ENCODE assay signal across 1 cellular context in genomic region chr6:106181664-106182418, GRCh38.
TF ChIP-seq lines count a peak whose summit lies in the region.

No MANE protein-coding gene starts in this region.

TF ChIP-seq in SK-N-SH, 30 proteins besides CTCF, POLR2A, EP300 and RAD21 (continued from another document):
- TF ChIP-seq, protein P1, sequence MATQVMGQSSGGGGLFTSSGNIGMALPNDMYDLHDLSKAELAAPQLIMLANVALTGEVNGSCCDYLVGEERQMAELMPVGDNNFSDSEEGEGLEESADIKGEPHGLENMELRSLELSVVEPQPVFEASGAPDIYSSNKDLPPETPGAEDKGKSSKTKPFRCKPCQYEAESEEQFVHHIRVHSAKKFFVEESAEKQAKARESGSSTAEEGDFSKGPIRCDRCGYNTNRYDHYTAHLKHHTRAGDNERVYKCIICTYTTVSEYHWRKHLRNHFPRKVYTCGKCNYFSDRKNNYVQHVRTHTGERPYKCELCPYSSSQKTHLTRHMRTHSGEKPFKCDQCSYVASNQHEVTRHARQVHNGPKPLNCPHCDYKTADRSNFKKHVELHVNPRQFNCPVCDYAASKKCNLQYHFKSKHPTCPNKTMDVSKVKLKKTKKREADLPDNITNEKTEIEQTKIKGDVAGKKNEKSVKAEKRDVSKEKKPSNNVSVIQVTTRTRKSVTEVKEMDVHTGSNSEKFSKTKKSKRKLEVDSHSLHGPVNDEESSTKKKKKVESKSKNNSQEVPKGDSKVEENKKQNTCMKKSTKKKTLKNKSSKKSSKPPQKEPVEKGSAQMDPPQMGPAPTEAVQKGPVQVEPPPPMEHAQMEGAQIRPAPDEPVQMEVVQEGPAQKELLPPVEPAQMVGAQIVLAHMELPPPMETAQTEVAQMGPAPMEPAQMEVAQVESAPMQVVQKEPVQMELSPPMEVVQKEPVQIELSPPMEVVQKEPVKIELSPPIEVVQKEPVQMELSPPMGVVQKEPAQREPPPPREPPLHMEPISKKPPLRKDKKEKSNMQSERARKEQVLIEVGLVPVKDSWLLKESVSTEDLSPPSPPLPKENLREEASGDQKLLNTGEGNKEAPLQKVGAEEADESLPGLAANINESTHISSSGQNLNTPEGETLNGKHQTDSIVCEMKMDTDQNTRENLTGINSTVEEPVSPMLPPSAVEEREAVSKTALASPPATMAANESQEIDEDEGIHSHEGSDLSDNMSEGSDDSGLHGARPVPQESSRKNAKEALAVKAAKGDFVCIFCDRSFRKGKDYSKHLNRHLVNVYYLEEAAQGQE (IDR thresholded peaks at IDR 0.05; ENCODE audit: low read depth, low read length) = no peak
- TF ChIP-seq TAF1 (IDR thresholded peaks at IDR 0.05; ENCODE audit: borderline replicate concordance, low read depth, low read length) (no peak), NFIC (IDR thresholded peaks at IDR 0.05; ENCODE audit: borderline replicate concordance) (peak; percentile 70), TEAD4 (IDR thresholded peaks at IDR 0.05; ENCODE audit: borderline replicate concordance, insufficient read depth) (peak; percentile 53; the same call in 1 of the 2 replicates), FOSL2 (IDR thresholded peaks at IDR 0.05; ENCODE audit: borderline replicate concordance, low read depth) (peak; percentile 82; the same call in 1 of the 2 replicates), USF1 (IDR thresholded peaks at IDR 0.05; ENCODE audit: borderline replicate concordance, low read depth) (peak; percentile 57; the same call in 1 of the 2 replicates)
TF ChIP-seq in SK-N-SH: peak in this region for 9.
